Comparison of ENCODE assay signal across 28 cellular contexts in the genomic region with DNA sequence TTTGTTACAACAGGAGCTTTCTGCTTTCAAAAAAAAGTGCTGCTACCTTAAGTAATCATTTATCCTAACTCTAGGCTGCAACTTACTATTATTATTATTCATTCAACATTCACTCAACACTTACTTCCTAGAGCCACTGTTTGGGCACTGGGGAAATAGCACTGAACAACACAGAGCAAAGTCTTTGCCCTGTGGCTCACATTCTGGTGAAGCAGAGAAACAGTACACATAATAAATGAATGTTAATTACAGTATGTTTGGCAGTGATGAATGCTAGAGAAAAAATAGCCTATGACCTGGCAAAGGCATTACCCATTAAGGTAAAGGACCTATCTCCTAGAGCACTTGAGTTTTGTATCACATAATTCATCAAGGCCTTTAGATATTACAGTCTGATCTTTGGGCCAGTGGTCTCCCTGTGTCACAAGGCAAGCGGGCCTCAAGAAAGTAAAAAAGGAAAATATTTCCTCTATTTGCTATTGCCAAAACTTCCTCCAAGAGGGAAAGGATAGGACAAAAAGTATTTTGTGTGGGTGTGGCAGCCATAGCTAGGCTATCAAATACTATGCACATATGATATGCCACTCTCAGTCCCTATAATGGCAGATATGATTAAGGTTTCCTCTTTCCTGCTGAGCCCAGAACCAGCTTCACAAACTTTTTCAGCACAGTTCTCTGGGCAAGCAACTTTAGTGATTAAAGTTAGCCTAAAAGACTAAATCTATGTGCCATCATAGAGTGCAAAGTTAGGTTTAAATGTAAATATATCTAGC.
"Had no signal": no experiment of that assay in that cellular context is flagged by ENCODE, and none has a peak within 500 bp of the region (broad histone marks: within the 10 kb centered on the region; RNA-seq: fewer than 3 reads in every experiment).

No MANE protein-coding gene starts in this region.

- ATAC-seq: effector memory CD8-positive, alpha-beta T cell; esophagus mucosa; foreskin keratinocyte; gastrocnemius medialis; gastroesophageal sphincter; heart left ventricle; heart right ventricle had no signal

- FAIRE-seq: colon, endometrium, endothelial cell of umbilical vein, frontal cortex had no signal

- H3K9me3 ChIP-seq: colonic mucosa, esophagus muscularis mucosa, esophagus squamous epithelium, gastrocnemius medialis, gastroesophageal sphincter, heart left ventricle had no signal

- H3K4me1 ChIP-seq: colonic mucosa, esophagus muscularis mucosa, esophagus squamous epithelium, foreskin keratinocyte, gastrocnemius medialis, gastroesophageal sphincter, heart left ventricle, heart right ventricle had no signal

- H3K27me3 ChIP-seq: colonic mucosa, dorsolateral prefrontal cortex, esophagus muscularis mucosa, esophagus squamous epithelium, foreskin keratinocyte, gastrocnemius medialis, gastroesophageal sphincter, heart left ventricle, heart right ventricle had no signal

- H3K4me3 ChIP-seq: colonic mucosa, coronary artery, dorsolateral prefrontal cortex, esophagus muscularis mucosa, esophagus squamous epithelium, gastrocnemius medialis, gastroesophageal sphincter, heart left ventricle, heart right ventricle had no signal

- DNase-seq: colonic mucosa; cortex of kidney; dermis blood vessel endothelial cell; dorsolateral prefrontal cortex; effector CD4-positive, alpha-beta T cell; effector CD8-positive, alpha-beta T cell; effector memory CD4-positive, alpha-beta T cell; effector memory CD8-positive, alpha-beta T cell; endodermal cell; erythroblast; esophagus squamous epithelium; foreskin fibroblast; foreskin keratinocyte; foreskin melanocyte; gastrocnemius medialis; glutamatergic neuron; head of caudate nucleus; heart left ventricle; heart right ventricle had no signal

- H3K36me3 ChIP-seq: colonic mucosa, esophagus muscularis mucosa, esophagus squamous epithelium, gastrocnemius medialis, gastroesophageal sphincter, heart left ventricle, heart right ventricle had no signal

- H3K27ac ChIP-seq: colonic mucosa, coronary artery, dorsolateral prefrontal cortex, epithelial cell of prostate, esophagus muscularis mucosa, esophagus squamous epithelium, foreskin keratinocyte, gastrocnemius medialis, gastroesophageal sphincter, heart left ventricle, heart right ventricle had no signal
